8 cellular contexts compared by ENCODE assay signal in the genomic region with DNA sequence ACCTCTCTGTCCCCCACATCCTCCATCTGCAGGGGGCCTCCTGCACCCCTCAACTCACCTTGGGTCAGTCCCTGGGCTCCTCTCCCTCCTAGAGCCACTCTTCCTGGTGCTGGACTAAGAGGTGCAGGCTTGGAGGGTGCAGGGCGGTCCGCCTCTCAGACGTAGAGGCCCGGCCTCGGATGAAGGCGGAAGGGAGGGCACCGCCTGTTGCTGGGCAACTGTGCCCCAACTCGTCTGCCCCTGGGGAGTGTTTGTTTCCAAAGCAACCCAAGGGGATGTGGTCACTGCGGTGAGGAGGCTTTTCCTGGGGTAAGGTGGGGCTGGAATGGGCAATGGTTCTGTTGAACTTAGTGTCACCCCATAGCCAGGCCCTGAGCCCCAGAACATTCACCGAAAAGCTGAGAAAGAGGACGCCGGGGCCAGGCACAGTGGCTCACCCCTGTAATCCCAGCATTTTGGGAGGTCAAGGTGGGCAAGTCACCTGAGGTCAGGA. TPM values are rescaled to one million over a fixed set of nuclear protein-coding genes. Genes with fewer than 3 reads are reported as not detected.
A peak's percentile ranks its signal among the peaks of the same experiment; 100 is the strongest.
DNase-seq lines count a peak whose midpoint lies in the region; ATAC-seq and TF ChIP-seq lines count a peak whose summit lies in the region.

Gene C16orf54, minus strand, starts transcription at position 138 of the 493 bp plus-strand sequence. CDS start 1,039 bp downstream, outside the sequence.

- WGBS in lung, 2 donors, result 16 to 56% methylated on average over 12 of the region's 12 CpGs

- no peaks in the 10 kb centered on the region for H3K27me3 ChIP-seq in lung (ENCODE audit: control insufficient read depth, insufficient read depth)

- DNase-seq in GM12864 (ENCODE audit: low read depth) (peak; percentile 78), RPMI8226 (peak; percentile 80), lung (ENCODE audit: low spot score) (peak; percentile 81), NCI-H2171 (lab: John Stamatoyannopoulos, UW) (no peak), glutamatergic neuron (no peak)
- peak; percentile 75 to 91 for DNase-seq in stimulated activated CD8-positive, alpha-beta memory T cell treated with anti-CD3 and anti-CD28 coated beads, Interleukin-7, amount 100 ng/mL, for 48 hours (ENCODE audit: extremely low read depth in 1 of 2, low read depth in 1 of 2)

- H3K27ac ChIP-seq in lung (ENCODE audit: low read depth in 1 of 2, low read length in 1 of 2), result peak within 1 kb of the TSS in 1 of 2 donors; percentile 7

- H3K4me3 Mint-ChIP-seq in activated T-helper 17 cell treated with anti-CD3 and anti-CD28 coated beads, Interleukin-2, amount 50 U/mL, for 72 hours, result peak within 1 kb of the TSS; percentile 95
- no peak within 1 kb of the TSS for H3K4me3 Mint-ChIP-seq in glutamatergic neuron (ENCODE audit: unreplicated experiment)

- ATAC-seq in HG02610 (IDR thresholded peaks at IDR 0.05; ENCODE audit: unreplicated experiment) (peak; percentile 64), lung (ENCODE audit: insufficient read depth, low FRiP score) (peak; percentile 83)
- ATAC-seq in activated T-helper 17 cell treated with anti-CD3 and anti-CD28 coated beads, Interleukin-2, amount 50 U/mL, for 72 hours (replicated peaks), result peak; percentile 86

- H3K9me3 Mint-ChIP-seq in activated T-helper 17 cell treated with anti-CD3 and anti-CD28 coated beads, Interleukin-2, amount 50 U/mL, for 72 hours, result no peaks in the 10 kb centered on the region
- H3K9me3 Mint-ChIP-seq in glutamatergic neuron (ENCODE audit: unreplicated experiment), result peaks cover 2% of the 10 kb centered on the region

- peak within 1 kb of the TSS; percentile 100 for H3K27ac Mint-ChIP-seq in activated T-helper 17 cell treated with anti-CD3 and anti-CD28 coated beads, Interleukin-2, amount 50 U/mL, for 72 hours
- no peak within 1 kb of the TSS for H3K27ac Mint-ChIP-seq in glutamatergic neuron (ENCODE audit: unreplicated experiment)

- H3K4me3 ChIP-seq in GM12864 (ENCODE audit: low read depth, low read length), result peak within 1 kb of the TSS; percentile 54
- no peak within 1 kb of the TSS for H3K4me3 ChIP-seq in lung

- no peaks in the 10 kb centered on the region for H3K4me1 ChIP-seq in lung (ENCODE audit: control insufficient read depth in 2 of 2, insufficient read depth in 2 of 2, low read length in 2 of 2)

- TF ChIP-seq CTCF in GM12864 (IDR thresholded peaks at IDR 0.05; ENCODE audit: low read depth, low read length, missing control alignments), result no peak
- no peak for TF ChIP-seq CTCF in lung (IDR thresholded peaks at IDR 0.05; ENCODE audit: control extremely low read depth, extremely low read depth)
- no peak for TF ChIP-seq CTCF in glutamatergic neuron (IDR thresholded peaks at IDR 0.05; ENCODE audit: partially characterized antibody, unreplicated experiment)

- H3K36me3 ChIP-seq in lung (ENCODE audit: control insufficient read depth in 2 of 2, insufficient read depth in 2 of 2, low read length in 2 of 2), result no peaks in the 10 kb centered on the region

- H3K4me1 Mint-ChIP-seq in activated T-helper 17 cell treated with anti-CD3 and anti-CD28 coated beads, Interleukin-2, amount 50 U/mL, for 72 hours, result peaks cover 22% of the 10 kb centered on the region
- no peaks in the 10 kb centered on the region for H3K4me1 Mint-ChIP-seq in glutamatergic neuron (ENCODE audit: low read depth, unreplicated experiment)

- H3K9me3 ChIP-seq in lung (ENCODE audit: control insufficient read depth in 2 of 2, insufficient read depth in 1 of 2, low read length in 1 of 2), result no peaks in the 10 kb centered on the region

- peaks cover 57% of the 10 kb centered on the region for H3K36me3 Mint-ChIP-seq in activated T-helper 17 cell treated with anti-CD3 and anti-CD28 coated beads, Interleukin-2, amount 50 U/mL, for 72 hours (ENCODE audit: low read depth)
- no peaks in the 10 kb centered on the region for H3K36me3 Mint-ChIP-seq in glutamatergic neuron (ENCODE audit: unreplicated experiment)

- no peaks in the 10 kb centered on the region for H3K27me3 Mint-ChIP-seq in activated T-helper 17 cell treated with anti-CD3 and anti-CD28 coated beads, Interleukin-2, amount 50 U/mL, for 72 hours
- peaks cover 12% of the 10 kb centered on the region for H3K27me3 Mint-ChIP-seq in glutamatergic neuron (ENCODE audit: unreplicated experiment)

RNA-seq across cellular contexts. Expression of gene C16orf54, which starts in this region (rescaled TPM):
- total RNA-seq in activated T-helper 17 cell treated with anti-CD3 and anti-CD28 coated beads, Interleukin-2, amount 50 U/mL, for 72 hours, result 10 to 100 TPM; 15.9 to 23.5 TPM
- total RNA-seq in lung (1 to 10 TPM; 3.1 to 9.1 TPM), glutamatergic neuron (ENCODE audit: unreplicated experiment) (not detected)
- polyA plus RNA-seq in lung, result 1 to 10 TPM; 2.8 to 6.0 TPM

Comparison
In these comparisons a context has a peak if more than half of its experiments do, and no peak if none do; other contexts are left out.
1. DNase-seq: peak in GM12864 (single experiment), RPMI8226 (single experiment), lung (single experiment) and stimulated activated CD8-positive, alpha-beta memory T cell treated with anti-CD3 and anti-CD28 coated beads, Interleukin-7, amount 100 ng/mL, for 48 hours (2 of 2); none in NCI-H2171 (single experiment) and glutamatergic neuron (single experiment).
2. Peak in every context shown above with its lines, with median percentiles within 50 percentile points of each other: ATAC-seq.